In the genomic region with DNA sequence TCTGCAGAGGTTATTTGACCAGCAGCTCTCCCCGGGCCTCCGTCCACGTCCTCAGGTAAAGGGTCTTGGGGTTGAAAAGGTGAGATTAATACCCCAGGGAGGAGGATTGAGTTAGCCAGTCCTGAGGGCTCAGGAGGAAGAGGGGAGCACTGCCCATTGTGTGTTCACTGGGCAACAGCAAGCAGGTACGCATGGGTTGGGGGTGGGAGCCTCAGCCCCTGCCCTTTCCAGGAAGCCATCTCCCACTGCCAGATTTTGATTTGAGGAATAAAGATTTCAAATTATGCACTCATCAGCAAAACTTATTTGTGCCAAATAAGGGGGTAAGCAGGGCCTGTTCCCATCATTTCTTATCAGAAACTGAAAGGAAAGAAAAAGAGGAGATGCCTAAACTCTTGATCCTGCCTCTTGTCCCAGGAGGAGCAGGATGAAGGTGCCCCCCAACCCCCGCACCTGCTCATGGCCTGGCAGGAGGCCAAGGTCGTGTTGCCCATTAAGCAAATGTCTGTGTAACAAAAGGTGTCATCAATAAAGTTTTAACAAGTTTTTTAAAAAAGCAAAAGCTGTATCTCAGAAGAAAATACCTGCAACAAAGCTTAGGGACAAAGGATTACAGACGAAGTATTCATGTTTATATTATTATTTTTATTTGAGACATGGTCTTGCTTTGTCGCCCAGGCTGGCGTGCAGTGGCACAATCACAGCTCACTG, we compare ENCODE assay signal across 1 cellular context.
TF ChIP-seq lines count a peak whose summit lies in the region.

No MANE protein-coding gene starts in this region.

TF ChIP-seq in IMR-90, 13 proteins besides CTCF, POLR2A, EP300 and RAD21:
- TF ChIP-seq, protein P1, sequence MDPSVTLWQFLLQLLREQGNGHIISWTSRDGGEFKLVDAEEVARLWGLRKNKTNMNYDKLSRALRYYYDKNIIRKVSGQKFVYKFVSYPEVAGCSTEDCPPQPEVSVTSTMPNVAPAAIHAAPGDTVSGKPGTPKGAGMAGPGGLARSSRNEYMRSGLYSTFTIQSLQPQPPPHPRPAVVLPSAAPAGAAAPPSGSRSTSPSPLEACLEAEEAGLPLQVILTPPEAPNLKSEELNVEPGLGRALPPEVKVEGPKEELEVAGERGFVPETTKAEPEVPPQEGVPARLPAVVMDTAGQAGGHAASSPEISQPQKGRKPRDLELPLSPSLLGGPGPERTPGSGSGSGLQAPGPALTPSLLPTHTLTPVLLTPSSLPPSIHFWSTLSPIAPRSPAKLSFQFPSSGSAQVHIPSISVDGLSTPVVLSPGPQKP (IDR thresholded peaks at IDR 0.05; ENCODE audit: borderline replicate concordance, low read depth, low read length): no peak
- peak; percentile 79 for TF ChIP-seq MAFK (IDR thresholded peaks at IDR 0.05; ENCODE audit: low read depth, low read length)
